12 cellular contexts compared by ENCODE assay signal in genomic region chr6:3282461-3283236, GRCh38. TPM values are rescaled to one million over a fixed set of nuclear protein-coding genes. Genes with fewer than 3 reads are reported as not detected.
DNase-seq lines count a peak whose midpoint lies in the region; ATAC-seq and TF ChIP-seq lines count a peak whose summit lies in the region.
"Had no signal": no experiment of that assay in that cellular context is flagged by ENCODE, and none has a peak within 500 bp of the region (broad histone marks: within the 10 kb centered on the region; RNA-seq: fewer than 3 reads in every experiment).

No MANE protein-coding gene starts in this region.

- no peak overlapping the region for H3K18ac ChIP-seq in mesendoderm (ENCODE audit: low read length)

- no peaks in the 10 kb centered on the region for H3K9me3 ChIP-seq in esophagus (ENCODE audit: control insufficient read depth in 2 of 2, insufficient read depth in 1 of 2, low read depth in 1 of 2, low read length in 1 of 2)
- H3K9me3 ChIP-seq: testis had no signal

- CTCF ChIA-PET in WTC11 (lab: Charles Lee) = interaction anchor here (0.9 to 3.2 kb wide), 10 partner anchors 11 to 650 kb away, joined by 3 to 22 read pairs (median 4); partner anchors contain the start of gene FAM50B

- H3K9me3 Mint-ChIP-seq in WTC11 = no peaks in the 10 kb centered on the region
- H3K9me3 Mint-ChIP-seq: activated B cell treated with CpG ODN at 0.5 μM for 24 hours, IgD-negative memory B cell had no signal

- peak; percentile 3 for DNase-seq in WTC11 (ENCODE audit: low spot score)
- DNase-seq in mesendoderm = no peak
- no peak for DNase-seq in NOMO-1 (lab: John Stamatoyannopoulos, UW; ENCODE audit: unreplicated experiment in 2 of 2)
- no peak for DNase-seq in SHP77 treated with DMSO at 0.1 percent for 48 hours (lab: John Stamatoyannopoulos, UW)
- DNase-seq: activated B cell treated with CpG ODN at 0.5 μM for 24 hours, activated T-cell treated with anti-CD3 and anti-CD28 coated beads for 4 hours, NCI-H1105, testis had no signal

- H4K5ac ChIP-seq in mesendoderm (ENCODE audit: low read length) = no peak overlapping the region

- H3K27ac ChIP-seq in esophagus (ENCODE audit: low read depth in 2 of 2, low read length in 1 of 2) (peak overlapping the region; percentile 39 to 66), mesendoderm (ENCODE audit: low read depth, low read length) (peak overlapping the region; percentile 8), temporal lobe (ENCODE audit: low read depth, low read length) (peak overlapping the region; percentile 52)
- H3K27ac ChIP-seq: testis had no signal

- H3K4me3 ChIP-seq in esophagus (ENCODE audit: low read depth in 1 of 2, low read length in 2 of 2) (no peak overlapping the region), mesendoderm (ENCODE audit: low read length) (no peak overlapping the region)
- H3K4me3 ChIP-seq: testis had no signal

- no peaks in the 10 kb centered on the region for H3K27me3 ChIP-seq in esophagus (ENCODE audit: control insufficient read depth in 1 of 2, insufficient read depth in 2 of 2, low read length in 2 of 2)
- no peaks in the 10 kb centered on the region for H3K27me3 ChIP-seq in mesendoderm (ENCODE audit: insufficient read depth, low read length, poor library complexity)
- H3K27me3 ChIP-seq: testis had no signal

- H3K9ac ChIP-seq in mesendoderm (ENCODE audit: low read length) = no peak overlapping the region

- no peak overlapping the region for H3K4me3 Mint-ChIP-seq in WTC11
- H3K4me3 Mint-ChIP-seq: activated B cell treated with CpG ODN at 0.5 μM for 24 hours, IgD-negative memory B cell had no signal

- no peak overlapping the region for H3K23ac ChIP-seq in mesendoderm (ENCODE audit: low read length)

- H4K8ac ChIP-seq in mesendoderm (ENCODE audit: low read depth, low read length) = no peak overlapping the region

- H3K4me1 Mint-ChIP-seq in WTC11 = peaks cover 25% of the 10 kb centered on the region

- no peak overlapping the region for H3K4ac ChIP-seq in mesendoderm (ENCODE audit: low read depth, low read length)

- peak overlapping the region; percentile 62 for H3K56ac ChIP-seq in mesendoderm (ENCODE audit: low read length)

- H3K36me3 ChIP-seq in esophagus (ENCODE audit: control insufficient read depth in 2 of 2, insufficient read depth in 2 of 2, low read length in 1 of 2) (peaks cover 2 to 32% of the 10 kb centered on the region in 2 donors), mesendoderm (ENCODE audit: control insufficient read depth, insufficient read depth, low read length) (no peaks in the 10 kb centered on the region)

- H3K36me3 Mint-ChIP-seq in WTC11 = peaks cover 37% of the 10 kb centered on the region

- peaks cover 5 to 7% of the 10 kb centered on the region in 2 donors for H3K4me1 ChIP-seq in esophagus (ENCODE audit: control insufficient read depth in 2 of 2, insufficient read depth in 2 of 2, low read length in 1 of 2)
- H3K4me1 ChIP-seq in mesendoderm (ENCODE audit: control insufficient read depth, low read depth, low read length) = peaks cover 9% of the 10 kb centered on the region

- H3K27ac Mint-ChIP-seq in WTC11 = peak overlapping the region; percentile 92
- H3K27ac Mint-ChIP-seq: activated B cell treated with CpG ODN at 0.5 μM for 24 hours, IgD-negative memory B cell had no signal

- no peaks in the 10 kb centered on the region for H3K27me3 Mint-ChIP-seq in WTC11 (ENCODE audit: low read depth)
- H3K27me3 Mint-ChIP-seq: activated B cell treated with CpG ODN at 0.5 μM for 24 hours, IgD-negative memory B cell had no signal

- H3K79me1 ChIP-seq in mesendoderm (ENCODE audit: low read length) = no peaks in the 10 kb centered on the region

- H2BK120ac ChIP-seq in mesendoderm (ENCODE audit: low read depth, low read length) = no peak overlapping the region

- no peaks in the 10 kb centered on the region for H3K79me2 ChIP-seq in mesendoderm (ENCODE audit: control insufficient read depth, insufficient read depth, low read length)

- no peak for TF ChIP-seq CTCF in WTC11 (IDR thresholded peaks at IDR 0.05)

- H2BK5ac ChIP-seq in mesendoderm (ENCODE audit: low read length) = no peak overlapping the region

- ATAC-seq in WTC11 = no peak
- no peak for ATAC-seq in HG03432 (IDR thresholded peaks at IDR 0.05; ENCODE audit: unreplicated experiment)

- WGBS in esophagus, 2 donors = 83 to 86% methylated on average over 20 of the region's 20 CpGs
- WGBS in mesendoderm (ENCODE audit: extremely low coverage, insufficient coverage, low lambda C conversion rate) = no CpG with 5 or more reads among the region's 20 CpGs

- no peak overlapping the region for H2AK5ac ChIP-seq in mesendoderm (ENCODE audit: low read length)

- no peak overlapping the region for H2BK15ac ChIP-seq in mesendoderm (replicated peaks; ENCODE audit: low read depth)

- no peak overlapping the region for H3K4me2 ChIP-seq in mesendoderm (ENCODE audit: low read length)

- POLR2A ChIA-PET in WTC11 (lab: Charles Lee) = no interaction called here

TF ChIP-seq in WTC11, 78 proteins besides CTCF, POLR2A, EP300 and RAD21:
- TF ChIP-seq SOX15 (CRISPR knock-in tag; IDR thresholded peaks at IDR 0.05) (no peak), GTF2I (CRISPR knock-in tag; conservative IDR thresholded peaks at IDR 0.05) (no peak)

RNA-seq across cellular contexts. Expression of gene PSMG4, which starts 23.9 kb away (rescaled TPM):
- total RNA-seq in WTC11 (2021) (30.2 to 38.2 TPM (median 32.5 TPM) in 3 replicates), temporal lobe (19.9 TPM)
- 10 to 100 TPM; 31.6 to 33.3 TPM for polyA plus RNA-seq in esophagus
- polyA plus RNA-seq in mesendoderm (2013, experiment 1 of 2) = 53.4 TPM
- 51.8 TPM for polyA plus RNA-seq in mesendoderm (2013, experiment 2 of 2)

RNA-seq across cellular contexts. Expression of gene TUBB2B, which starts 55.2 kb away (rescaled TPM):
- total RNA-seq in WTC11 (2021) (591 to 627 TPM (median 616 TPM) in 3 replicates), temporal lobe (2,668 TPM)
- polyA plus RNA-seq in esophagus = 1 to 10 TPM; 1.6 to 8.4 TPM
- polyA plus RNA-seq in mesendoderm (2013, experiment 1 of 2) = 1,328 TPM
- polyA plus RNA-seq in mesendoderm (2013, experiment 2 of 2) = 1,392 TPM
- total RNA-seq: activated B cell treated with CpG ODN at 0.5 μM for 24 hours had no signal
